In the genomic region with DNA sequence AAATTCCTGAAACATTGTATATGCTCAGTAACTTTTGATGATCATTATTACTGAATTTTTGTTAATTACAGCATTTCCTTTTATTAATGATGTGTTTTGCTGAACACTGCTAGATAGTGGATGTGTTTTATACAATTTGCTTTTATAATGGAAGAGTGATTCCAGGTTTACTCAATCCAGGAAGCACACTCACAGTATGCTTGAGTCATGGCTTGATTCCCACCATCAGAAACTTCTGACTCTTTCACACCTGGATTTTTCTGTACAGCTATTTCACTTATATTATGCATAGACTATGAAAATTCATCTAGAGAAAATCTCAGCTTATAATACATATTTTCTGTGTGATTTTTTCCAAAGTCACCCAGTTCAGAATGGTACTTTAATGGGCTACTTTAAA, we compare ENCODE assay signal across 21 cellular contexts.
A peak's percentile ranks its signal among the peaks of the same experiment; 100 is the strongest.
DNase-seq lines count a peak whose midpoint lies in the region; ATAC-seq and TF ChIP-seq lines count a peak whose summit lies in the region.
"Had no signal": no experiment of that assay in that cellular context is flagged by ENCODE, and none has a peak within 500 bp of the region (broad histone marks: within the 10 kb centered on the region; RNA-seq: fewer than 3 reads in every experiment).

No MANE protein-coding gene starts in this region.

- no peaks in the 10 kb centered on the region for H3K36me3 ChIP-seq in RWPE2 (ENCODE audit: low read depth)
- H3K36me3 ChIP-seq: BE2C had no signal

- no peaks in the 10 kb centered on the region for H3K9me3 ChIP-seq in RWPE2 (ENCODE audit: severe bottlenecking)
- H3K9me3 ChIP-seq: BE2C had no signal

- H3K4me3 ChIP-seq in RWPE2 (ENCODE audit: severe bottlenecking) (no peak overlapping the region), epithelial cell of esophagus (ENCODE audit: low read length) (no peak overlapping the region)

- H3K4me1 ChIP-seq in RWPE2 (ENCODE audit: insufficient read depth, poor library complexity, severe bottlenecking): peaks cover 26% of the 10 kb centered on the region
- H3K4me1 ChIP-seq: BE2C had no signal

- no peaks in the 10 kb centered on the region for H3K27me3 ChIP-seq in RWPE2 (ENCODE audit: insufficient read depth, poor library complexity, severe bottlenecking)
- H3K27me3 ChIP-seq: BE2C had no signal

- peak; percentile 83 for ATAC-seq in RWPE2 (ENCODE audit: low read depth)
- ATAC-seq in HG03432 (IDR thresholded peaks at IDR 0.05; ENCODE audit: unreplicated experiment): no peak
- ATAC-seq: HCT116 had no signal

- DNase-seq in HT1080 (ENCODE audit: low read depth) (peak; percentile 53), RWPE2 (ENCODE audit: low spot score) (no peak), epithelial cell of esophagus (ENCODE audit: low read depth) (peak; percentile 85), HuH-7 (ENCODE audit: low spot score) (no peak), NCI-H524 treated with DMSO at 0.1 percent for 48 hours (lab: John Stamatoyannopoulos, UW) (no peak)
- DNase-seq: ACHN; BE2C; C1 segment of cervical spinal cord; CD4-positive, CD25-positive, alpha-beta regulatory T cell; CD8-positive, alpha-beta memory T cell; COR-L47; DMS 273 treated with DMSO at 0.1 percent for 48 hours; DMS53; DND-41; EL; GDM1; GOT3; H7; HFFc6 had no signal

- no peak overlapping the region for H3K27ac ChIP-seq in RWPE2 (ENCODE audit: poor library complexity, severe bottlenecking)

- TF ChIP-seq CTCF in RWPE2 (IDR thresholded peaks at IDR 0.05; ENCODE audit: poor library complexity, severe bottlenecking) (no peak), epithelial cell of esophagus (IDR thresholded peaks at IDR 0.05; ENCODE audit: insufficient read depth, low read depth, low read length, missing control alignments) (no peak)

Comparison
In these comparisons a context has a peak if more than half of its experiments do, and no peak if none do; other contexts are left out.
1. DNase-seq: peak in HT1080 (single experiment) and epithelial cell of esophagus (single experiment); none in RWPE2 (single experiment), HuH-7 (single experiment) and NCI-H524 treated with DMSO at 0.1 percent for 48 hours (single experiment).